Comparison of ENCODE assay signal across 13 cellular contexts in the genomic region with DNA sequence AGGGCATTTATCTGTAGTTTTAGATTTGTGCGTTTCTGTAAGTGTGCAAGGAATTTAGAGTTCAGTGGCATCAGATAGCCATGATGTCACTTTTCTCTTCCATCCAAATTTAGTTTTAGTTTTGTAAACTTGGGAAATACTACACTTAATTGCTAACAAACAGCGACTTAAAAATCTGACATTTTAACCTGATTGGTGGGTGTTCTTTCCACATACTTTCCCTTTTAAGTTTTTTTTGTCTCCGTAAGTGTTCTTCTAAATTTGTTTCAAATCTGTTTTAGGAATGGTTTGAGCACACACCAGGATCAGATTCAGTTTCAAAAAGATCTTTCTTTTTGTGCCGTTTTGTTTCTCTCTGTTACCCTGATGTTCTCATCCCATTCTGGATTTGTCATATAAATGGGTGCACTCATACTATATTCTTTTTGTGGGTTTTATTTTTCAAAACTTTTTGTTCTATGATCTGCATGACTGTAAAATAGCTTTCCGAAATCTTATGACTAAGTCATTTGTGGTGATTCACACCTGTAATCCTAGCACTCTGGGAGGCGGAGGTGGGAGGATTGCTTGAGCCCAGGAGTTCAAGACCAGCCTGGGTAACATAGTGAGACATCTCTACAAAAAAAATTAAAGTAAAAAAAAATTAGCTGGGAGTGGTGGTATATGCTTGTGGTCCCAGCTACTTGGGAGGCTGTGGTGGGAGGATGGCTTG. TPM values are rescaled to one million over a fixed set of nuclear protein-coding genes. Genes with fewer than 3 reads are reported as not detected.
A peak's percentile ranks its signal among the peaks of the same experiment; 100 is the strongest.
DNase-seq lines count a peak whose midpoint lies in the region; ATAC-seq and TF ChIP-seq lines count a peak whose summit lies in the region.
"Had no signal": no experiment of that assay in that cellular context is flagged by ENCODE, and none has a peak within 500 bp of the region (broad histone marks: within the 10 kb centered on the region; RNA-seq: fewer than 3 reads in every experiment).

No MANE protein-coding gene starts in this region.

- H3K36me3 ChIP-seq in colonic mucosa = no peaks in the 10 kb centered on the region

- intact Hi-C loops in colonic mucosa (cut with DNase I) = no loop called here

- no peaks in the 10 kb centered on the region for H3K9me3 ChIP-seq in colonic mucosa

- peaks cover under 1% of the 10 kb centered on the region for H3K36me3 Mint-ChIP-seq in T-cell

- H3K4me1 ChIP-seq in colonic mucosa = peaks cover 20% of the 10 kb centered on the region

- no peak for TF ChIP-seq CTCF in colonic mucosa (IDR thresholded peaks at IDR 0.05)
- TF ChIP-seq CTCF in GM10248 (IDR thresholded peaks at IDR 0.05; ENCODE audit: control extremely low read depth, extremely low read depth, low read depth, missing control alignments) = no peak

- CTCF ChIA-PET in T-cell (lab: Charles Lee) (interaction anchor here in 1 of 2 donors (1.0 kb wide), 1 partner anchor 56 kb away, joined by 3 read pairs; no protein-coding TSS in a partner anchor), GM10248 (lab: Yijun Ruan, JAX) (interaction anchor here (0.7 to 1.5 kb wide), 4 partner anchors 8 to 32 kb away, joined by 3 to 5 read pairs (median 3); no protein-coding TSS in a partner anchor)

- peak overlapping the region; percentile 31 for H3K27ac ChIP-seq in caudate nucleus (ENCODE audit: low read depth, low read length)
- no peak overlapping the region for H3K27ac ChIP-seq in colonic mucosa

- POLR2A ChIA-PET in T-cell (lab: Charles Lee) (interaction anchor here (0.7 to 0.8 kb wide), 2 partner anchors 12 to 28 kb away, joined by 3 read pairs; no protein-coding TSS in a partner anchor), GM10248 (lab: Yijun Ruan, JAX) (interaction anchor here (0.6 kb wide), 1 partner anchor 55 kb away, joined by 6 read pairs; no protein-coding TSS in a partner anchor)

- DNase-seq in ELR (ENCODE audit: low read depth) (peak; percentile 60), T-cell (no peak), caudate nucleus (lab: John Stamatoyannopoulos, UW) (peak in 12 of 61 donors; percentile 2 to 78 (median 20)), colonic mucosa (no peak), GM10248 (ENCODE audit: extremely low spot score) (no peak)
- DNase-seq in stimulated activated CD4-positive, alpha-beta T cell treated with anti-CD3 and anti-CD28 coated beads, Interleukin-15, amount 100 ng/mL, for 48 hours (ENCODE audit: low read depth in 2 of 2) = peak; percentile 45 to 57
- DNase-seq: amniotic stem cell; Calu3; NCI-H2081 treated with DMSO at 0.1 percent for 48 hours; stimulated activated naive B cell treated with anti-CD40 and anti-IgM and Interleukin-4, amounts not matched to agents 10 μg/mL and 1 μg/mL and 100 μg/mL, for 72 hours; T1000 had no signal

- H3K27ac Mint-ChIP-seq in T-cell = peak overlapping the region; percentile 77 to 86
- H3K27ac Mint-ChIP-seq: stimulated activated naive B cell treated with anti-CD40 and anti-IgM and Interleukin-4, amounts not matched to agents 10 μg/mL and 1 μg/mL and 100 μg/mL, for 72 hours had no signal

- no peak overlapping the region for H3K9ac ChIP-seq in colonic mucosa (ENCODE audit: low read depth in 2 of 2, low read length in 2 of 2)

- no peaks in the 10 kb centered on the region for H3K27me3 Mint-ChIP-seq in T-cell
- H3K27me3 Mint-ChIP-seq: IgD-negative memory B cell; stimulated activated naive B cell treated with anti-CD40 and anti-IgM and Interleukin-4, amounts not matched to agents 10 μg/mL and 1 μg/mL and 100 μg/mL, for 72 hours had no signal

- no peaks in the 10 kb centered on the region for H3K27me3 ChIP-seq in colonic mucosa

- no peak overlapping the region for H3K4me3 ChIP-seq in colonic mucosa

- H3K4me1 Mint-ChIP-seq in T-cell = peaks cover 83 to 87% (median 85%) of the 10 kb centered on the region in 3 donors

- no peak for ATAC-seq in T-cell (replicated peaks in 1 of 4)
- ATAC-seq in HG03175 (IDR thresholded peaks at IDR 0.05; ENCODE audit: unreplicated experiment) = no peak
- ATAC-seq: stimulated activated naive B cell treated with anti-CD40 and anti-IgM and Interleukin-4, amounts not matched to agents 10 μg/mL and 1 μg/mL and 100 μg/mL, for 72 hours had no signal

- H3K4me3 Mint-ChIP-seq in T-cell = no peak overlapping the region
- H3K4me3 Mint-ChIP-seq: IgD-negative memory B cell; stimulated activated naive B cell treated with anti-CD40 and anti-IgM and Interleukin-4, amounts not matched to agents 10 μg/mL and 1 μg/mL and 100 μg/mL, for 72 hours had no signal

- peaks cover 0 to 4% (median 0%) of the 10 kb centered on the region in 3 donors for H3K9me3 Mint-ChIP-seq in T-cell
- H3K9me3 Mint-ChIP-seq: stimulated activated naive B cell treated with anti-CD40 and anti-IgM and Interleukin-4, amounts not matched to agents 10 μg/mL and 1 μg/mL and 100 μg/mL, for 72 hours had no signal

RNA-seq across cellular contexts. Expression of gene FBXO34, which starts 58.9 kb away (rescaled TPM):
- total RNA-seq in T-cell = 10 to 100 TPM; 22.1 to 36.9 (median 28.7) TPM
- total RNA-seq in colonic mucosa = 10 to 100 TPM; 39.8 to 70.9 TPM

Comparison
In these comparisons a context has a peak if more than half of its experiments do, and no peak if none do; other contexts are left out.
1. DNase-seq: peak in ELR (single experiment) and stimulated activated CD4-positive, alpha-beta T cell treated with anti-CD3 and anti-CD28 coated beads, Interleukin-15, amount 100 ng/mL, for 48 hours (2 of 2); none in T-cell (0 of 34), colonic mucosa (single experiment) and GM10248 (single experiment).